ENCODE assay signal across 9 cellular contexts in the genomic region with DNA sequence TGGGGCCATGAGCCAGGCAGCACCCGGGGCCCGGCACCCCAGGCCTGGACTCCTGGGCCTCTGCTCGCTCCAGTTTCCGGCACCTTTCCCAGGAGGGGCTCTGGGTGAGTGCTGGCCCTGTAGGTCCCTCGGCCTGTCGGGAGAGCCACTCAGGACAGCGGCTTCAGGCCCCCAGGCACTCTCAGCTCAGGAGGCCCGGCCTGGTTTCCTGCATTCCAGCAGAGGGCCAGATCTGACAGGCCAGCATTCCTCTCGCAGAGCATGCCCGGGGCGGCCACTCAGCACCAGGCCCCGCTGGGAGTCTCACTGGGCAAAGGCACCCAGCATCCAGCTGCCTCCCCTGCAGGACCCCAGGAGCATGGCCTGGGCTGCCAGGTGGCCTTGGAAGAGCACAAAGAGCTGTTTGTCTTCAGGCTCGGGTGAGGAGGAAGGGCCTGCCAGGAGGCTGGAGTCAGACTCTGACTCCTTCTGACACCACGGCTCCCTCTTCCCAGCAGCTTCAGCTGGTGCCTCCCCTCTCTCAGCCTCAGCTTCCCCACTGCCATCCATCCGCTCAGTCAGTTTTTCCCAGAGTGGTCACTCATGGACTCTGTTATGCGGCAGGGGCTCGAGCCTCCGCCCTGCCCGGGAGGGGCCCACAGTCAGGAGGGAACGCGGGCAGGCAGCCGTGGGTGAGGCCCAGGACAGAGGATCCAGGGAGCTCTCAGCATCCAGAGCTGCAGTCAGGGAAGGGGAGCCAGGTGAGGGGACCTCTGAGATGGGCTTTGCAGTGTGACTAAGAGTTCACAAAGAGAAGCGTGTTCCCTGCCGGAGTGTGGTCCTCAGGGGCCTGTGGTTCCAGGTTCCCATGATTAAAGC. TPM values are rescaled to one million over a fixed set of nuclear protein-coding genes. Genes with fewer than 3 reads are reported as not detected.
DNase-seq lines count a peak whose midpoint lies in the region; ATAC-seq, FAIRE-seq and TF ChIP-seq lines count a peak whose summit lies in the region.
"Had no signal": no experiment of that assay in that cellular context is flagged by ENCODE, and none has a peak within 500 bp of the region (broad histone marks: within the 10 kb centered on the region; RNA-seq: fewer than 3 reads in every experiment).

No MANE protein-coding gene starts in this region.

- intact Hi-C loops in uterus (cut with DNase I; ENCODE audit: low total_unique reads): no loop called here

- peak; percentile 51 for ATAC-seq in foreskin keratinocyte

- H3K4me1 ChIP-seq in foreskin keratinocyte: no peaks in the 10 kb centered on the region
- no peaks in the 10 kb centered on the region for H3K4me1 ChIP-seq in uterus

- TF ChIP-seq POLR2A in uterus (IDR thresholded peaks at IDR 0.05): no peak

- no peaks in the 10 kb centered on the region for H3K27me3 ChIP-seq in foreskin keratinocyte
- no peaks in the 10 kb centered on the region for H3K27me3 ChIP-seq in uterus

- no peaks in the 10 kb centered on the region for H3K36me3 ChIP-seq in uterus

- H3K27ac ChIP-seq in foreskin keratinocyte: no peak overlapping the region
- no peak overlapping the region for H3K27ac ChIP-seq in uterus

- FAIRE-seq in GM19239 (lab: Jason Lieb, UNC): no peak

- peak; percentile 0 for DNase-seq in stimulated activated CD4-positive, alpha-beta T cell treated with anti-CD3 and anti-CD28 coated beads, Interleukin-15, amount 100 ng/mL, for 24 hours
- DNase-seq in stimulated activated CD4-positive, alpha-beta T cell treated with anti-CD3 and anti-CD28 coated beads, Interleukin-4, amount 100 ng/mL, for 4 hours: no peak
- DNase-seq in foreskin keratinocyte (peak in 1 of 2 donors; percentile 70), myocyte (ENCODE audit: low read depth) (peak; percentile 20), uterus (peak; percentile 8 to 12), NOMO-1 (lab: John Stamatoyannopoulos, UW; ENCODE audit: unreplicated experiment in 2 of 2) (no peak), DMS114 treated with DMSO at 0.1 percent for 48 hours (lab: John Stamatoyannopoulos, UW; ENCODE audit: unreplicated experiment) (no peak), GM19239 (ENCODE audit: insufficient read length, low spot score) (no peak)
- DNase-seq: CD4-positive, CD25-positive, alpha-beta regulatory T cell had no signal

- no peak overlapping the region for H3K4me3 ChIP-seq in uterus

- H3K9me3 ChIP-seq in uterus: no peaks in the 10 kb centered on the region

- TF ChIP-seq CTCF in foreskin keratinocyte (conservative IDR thresholded peaks at IDR 0.05): peak; percentile 8
- no peak for TF ChIP-seq CTCF in uterus (IDR thresholded peaks at IDR 0.05)

RNA-seq across cellular contexts. Expression of a gene that starts 51.7 kb away (rescaled TPM):
- 0.53 and 2.0 TPM in 2 replicates for total RNA-seq in foreskin keratinocyte
- polyA plus RNA-seq in foreskin keratinocyte: 0.39 and 1.6 TPM in 2 replicates
- 6.5 and 10.6 TPM in 2 replicates for total RNA-seq in myocyte
- polyA plus RNA-seq in myocyte (2012): 11.8 TPM
- total RNA-seq in uterus: 1 to 10 TPM in 3 of 4 donors, not detected in 1; 2.4 to 6.8 (median 4.4) TPM
- polyA plus RNA-seq: CD4-positive, CD25-positive, alpha-beta regulatory T cell had no signal

Comparison
In these comparisons a context has a peak if more than half of its experiments do, and no peak if none do; other contexts are left out.
1. DNase-seq: peak in stimulated activated CD4-positive, alpha-beta T cell treated with anti-CD3 and anti-CD28 coated beads, Interleukin-15, amount 100 ng/mL, for 24 hours (single experiment), myocyte (single experiment) and uterus (2 of 2); none in stimulated activated CD4-positive, alpha-beta T cell treated with anti-CD3 and anti-CD28 coated beads, Interleukin-4, amount 100 ng/mL, for 4 hours (0 of 2), NOMO-1 (0 of 2), DMS114 treated with DMSO at 0.1 percent for 48 hours (single experiment) and GM19239 (single experiment).